ENCODE assay signal across 12 cellular contexts in the genomic region with DNA sequence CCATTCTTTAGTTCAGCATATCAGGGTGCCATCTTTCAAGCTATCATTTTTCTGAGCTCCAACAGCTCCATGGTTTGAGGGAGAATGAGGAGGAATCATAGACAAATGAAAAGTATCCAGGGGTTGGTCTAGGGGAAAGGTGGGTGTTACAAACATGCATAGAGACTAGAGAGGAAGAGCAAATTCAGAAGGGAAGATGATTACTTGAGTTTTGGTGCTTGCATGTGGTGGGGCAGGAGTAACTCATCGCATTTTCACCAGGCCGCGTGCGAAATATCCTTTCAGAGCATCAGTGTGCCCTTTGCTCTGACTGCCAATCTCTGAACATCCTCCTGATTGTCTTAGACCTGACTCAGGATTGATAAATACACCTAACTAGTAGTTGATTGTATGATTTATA. TPM values are rescaled to one million over a fixed set of nuclear protein-coding genes. Genes with fewer than 3 reads are reported as not detected.
A peak's percentile ranks its signal among the peaks of the same experiment; 100 is the strongest.
DNase-seq lines count a peak whose midpoint lies in the region; ATAC-seq and TF ChIP-seq lines count a peak whose summit lies in the region.
"Had no signal": no experiment of that assay in that cellular context is flagged by ENCODE, and none has a peak within 500 bp of the region (broad histone marks: within the 10 kb centered on the region; RNA-seq: fewer than 3 reads in every experiment).

No MANE protein-coding gene starts in this region.

- no peak overlapping the region for H2AFZ ChIP-seq in OCI-LY1 (ENCODE audit: low read length)

- peaks cover 0 to 17% of the 10 kb centered on the region in 2 donors for H3K36me3 Mint-ChIP-seq in CD14-positive monocyte

- H3K4me3 Mint-ChIP-seq in CD14-positive monocyte: peak overlapping the region; percentile 82 to 89

- no peaks in the 10 kb centered on the region for H3K36me3 ChIP-seq in OCI-LY1 (ENCODE audit: insufficient read depth, low read length)
- no peaks in the 10 kb centered on the region for H3K36me3 ChIP-seq in neutrophil
- H3K36me3 ChIP-seq: gastrocnemius medialis had no signal

- H3K4me3 ChIP-seq in OCI-LY1 (ENCODE audit: low read depth, low read length, poor library complexity, severe bottlenecking): no peak overlapping the region
- peak overlapping the region; percentile 56 to 57 for H3K4me3 ChIP-seq in neutrophil (ENCODE audit: low read depth in 1 of 2, low read length in 1 of 2)
- H3K4me3 ChIP-seq: gastrocnemius medialis had no signal

- no peaks in the 10 kb centered on the region for H4K20me1 ChIP-seq in OCI-LY1 (ENCODE audit: insufficient read depth, low read length)

- peak overlapping the region; percentile 95 to 99 (median 98) for H3K27ac Mint-ChIP-seq in CD14-positive monocyte

- peak overlapping the region; percentile 31; the same call in 1 of the 2 replicates for H3K9ac ChIP-seq in OCI-LY1 (ENCODE audit: low read length)

- peaks cover 80% of the 10 kb centered on the region for H3K4me1 ChIP-seq in OCI-LY1 (ENCODE audit: insufficient read depth, low read length, severe bottlenecking)
- peaks cover 45 to 53% of the 10 kb centered on the region in 2 experiments for H3K4me1 ChIP-seq in neutrophil (ENCODE audit: control insufficient read depth in 1 of 2, insufficient read depth in 1 of 2, low read depth in 1 of 2, low read length in 1 of 2)

- peaks cover 0 to 2% (median 0%) of the 10 kb centered on the region in 7 donors for H3K9me3 Mint-ChIP-seq in CD14-positive monocyte

- no peaks in the 10 kb centered on the region for H3K79me2 ChIP-seq in OCI-LY1 (ENCODE audit: insufficient read depth, low read length)

- TF ChIP-seq CTCF in CD14-positive monocyte (IDR thresholded peaks at IDR 0.05) (no peak), OCI-LY1 (IDR thresholded peaks at IDR 0.05; ENCODE audit: low read length) (no peak), neutrophil (IDR thresholded peaks at IDR 0.05) (no peak)

- no peaks in the 10 kb centered on the region for H3F3A ChIP-seq in OCI-LY1 (ENCODE audit: insufficient read depth, low read length)

- peaks cover 9 to 14% (median 10%) of the 10 kb centered on the region in 3 donors for H3K27me3 Mint-ChIP-seq in CD14-positive monocyte (ENCODE audit: low read depth in 3 of 3)

- H3K9me3 ChIP-seq in OCI-LY1 (ENCODE audit: low read length) (no peaks in the 10 kb centered on the region), neutrophil (no peaks in the 10 kb centered on the region)
- H3K9me3 ChIP-seq: gastrocnemius medialis had no signal

- H3K4me2 ChIP-seq in OCI-LY1 (ENCODE audit: low read length): peak overlapping the region; percentile 54

- intact Hi-C loops in CD14-positive monocyte (cut with micrococcal nuclease): no loop called here

- DNase-seq in CD14-positive monocyte (ENCODE audit: low spot score) (no peak), OCI-M1 (lab: John Stamatoyannopoulos, UW) (no peak), SHP77 treated with DMSO at 0.1 percent for 48 hours (lab: John Stamatoyannopoulos, UW) (no peak), HCEC 1CT (no peak)
- DNase-seq in activated naive CD4-positive, alpha-beta T cell treated with anti-CD3 and anti-CD28 coated beads, Interleukin-2, amount 50 U/mL, for 16 hours: peak; percentile 53
- DNase-seq: gastrocnemius medialis, left ventricle myocardium superior, NCI-H2227 treated with DMSO at 0.1 percent for 48 hours had no signal

- H3K4me1 Mint-ChIP-seq in CD14-positive monocyte: peaks cover 56% of the 10 kb centered on the region

- no peaks in the 10 kb centered on the region for H3K9me2 ChIP-seq in OCI-LY1 (ENCODE audit: low read depth, low read length)

- no peak for ATAC-seq in GM19023 (IDR thresholded peaks at IDR 0.05; ENCODE audit: unreplicated experiment)
- ATAC-seq: gastrocnemius medialis, SK-N-SH treated with all-trans-retinoic acid at 6 μM for 48 hours had no signal

- H3K27ac ChIP-seq in OCI-LY1 (ENCODE audit: low read depth, low read length, poor library complexity, severe bottlenecking): peak overlapping the region; percentile 89
- H3K27ac ChIP-seq in neutrophil: peak overlapping the region; percentile 96
- H3K27ac ChIP-seq: gastrocnemius medialis had no signal

- H3K27me3 ChIP-seq in OCI-LY1 (ENCODE audit: insufficient read depth, low read length) (no peaks in the 10 kb centered on the region), neutrophil (no peaks in the 10 kb centered on the region)
- H3K27me3 ChIP-seq: gastrocnemius medialis had no signal

RNA-seq across cellular contexts. Expression of a gene that starts 7.7 kb away (rescaled TPM):
- 1 to 10 TPM; 1.6 to 2.2 TPM for polyA plus RNA-seq in CD14-positive monocyte

RNA-seq across cellular contexts. Expression of a gene that starts 28.3 kb away (rescaled TPM):
- polyA plus RNA-seq in CD14-positive monocyte: 10 to 100 TPM; 30.7 to 31.3 TPM

RNA-seq across cellular contexts. Expression of a gene that starts 51.8 kb away (rescaled TPM):
- polyA plus RNA-seq in CD14-positive monocyte: not detected
